In the genomic region with DNA sequence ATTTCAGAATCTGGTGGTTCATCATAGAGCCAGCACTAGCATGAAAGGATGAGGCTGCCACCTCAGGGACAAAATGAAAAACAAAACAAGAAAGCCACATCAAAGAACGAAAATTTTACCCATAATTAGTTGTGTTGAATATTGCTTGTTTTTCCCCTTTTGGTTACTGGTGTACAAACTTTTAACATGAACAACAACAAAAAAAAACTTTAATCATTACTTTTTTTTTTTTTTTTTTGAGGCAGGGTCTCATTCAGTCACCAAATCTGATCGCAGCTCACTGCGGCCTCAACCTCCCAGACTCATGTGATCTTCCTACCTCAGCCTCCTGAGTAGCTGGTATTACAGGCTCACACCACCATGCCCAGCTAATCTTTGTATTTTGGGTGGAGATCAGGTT, we compare ENCODE assay signal across 25 cellular contexts.
"Had no signal": no experiment of that assay in that cellular context is flagged by ENCODE, and none has a peak within 500 bp of the region (broad histone marks: within the 10 kb centered on the region; RNA-seq: fewer than 3 reads in every experiment).

No MANE protein-coding gene starts in this region.

- H3K9me3 ChIP-seq: SK-N-SH had no signal

- ATAC-seq: HepG2, Panc1, PC-3 had no signal

- H3K9ac ChIP-seq: KMS-11, SK-N-SH had no signal

- DNase-seq: IMR-90; Kasumi-1; MM.1S; NCI-H1105 treated with DMSO at 0.1 percent for 48 hours; NCI-H1417 treated with DMSO at 0.1 percent for 48 hours; NCI-H146; NCI-H1694 treated with DMSO at 0.1 percent for 48 hours; NCI-H1930; NCI-H2081; NCI-H2107; NCI-H226; NCI-H446; NCI-H510A; NCI-H524 treated with DMSO at 0.1 percent for 48 hours; NCI-H69; NCI-H774; NK-92 treated with Interleukin-12 subunit alpha and Interleukin-12 subunit beta, amount 100 ng/mL, for 24 hours; PC-3; SHP77; SK-N-SH; SW 1271 had no signal

- H3K4me2 ChIP-seq: KMS-11, SK-N-SH had no signal

- H3K27ac ChIP-seq: KMS-11, RWPE1 had no signal
